9 cellular contexts compared by ENCODE assay signal in genomic region chr6:53679446-53679933, GRCh38. TPM values are rescaled to one million over a fixed set of nuclear protein-coding genes. Genes with fewer than 3 reads are reported as not detected.
A peak's percentile ranks its signal among the peaks of the same experiment; 100 is the strongest.
DNase-seq lines count a peak whose midpoint lies in the region; ATAC-seq and TF ChIP-seq lines count a peak whose summit lies in the region.
"Had no signal": no experiment of that assay in that cellular context is flagged by ENCODE, and none has a peak within 500 bp of the region (broad histone marks: within the 10 kb centered on the region; RNA-seq: fewer than 3 reads in every experiment).

No MANE protein-coding gene starts in this region.

- peak; percentile 9 for DNase-seq in DND-41
- DNase-seq in RKO (ENCODE audit: low spot score): peak; percentile 48
- DNase-seq in fibroblast of the aortic adventitia (ENCODE audit: low read depth): peak; percentile 53
- DNase-seq in anterior cingulate cortex (lab: John Stamatoyannopoulos, UW): no peak

- POLR2A ChIA-PET in HEK293 (lab: Yijun Ruan, JAX): no interaction called here

- no peaks in the 10 kb centered on the region for H3K79me2 ChIP-seq in DND-41 (ENCODE audit: insufficient read depth, low read length)

- H3K9me3 ChIP-seq in DND-41 (ENCODE audit: insufficient read depth, low read length, severe bottlenecking) (no peaks in the 10 kb centered on the region), HEK293 (ENCODE audit: control insufficient read depth, insufficient read depth, low read depth, low read length) (no peaks in the 10 kb centered on the region), skeletal muscle tissue (ENCODE audit: control insufficient read depth in 3 of 3, low read length in 3 of 3) (no peaks in the 10 kb centered on the region)

- H3K36me3 ChIP-seq in DND-41 (ENCODE audit: insufficient read depth, low read length) (no peaks in the 10 kb centered on the region), HEK293 (ENCODE audit: control insufficient read depth in 2 of 2, insufficient read depth in 1 of 2, low read length in 2 of 2) (no peaks in the 10 kb centered on the region), skeletal muscle tissue (ENCODE audit: control insufficient read depth in 3 of 3, insufficient read depth in 3 of 3, low read length in 3 of 3) (no peaks in the 10 kb centered on the region)

- CTCF ChIA-PET in HEK293 (lab: Yijun Ruan, JAX): interaction anchor here (0.5 to 2.7 kb wide), 22 partner anchors 9 to 689 kb away, joined by 3 to 21 read pairs (median 5); partner anchors contain the start of gene GCLC

- no peaks in the 10 kb centered on the region for H3K4me1 ChIP-seq in DND-41 (ENCODE audit: insufficient read depth, low read length)
- H3K4me1 ChIP-seq in HEK293 (ENCODE audit: control insufficient read depth, insufficient read depth, low read length): no peaks in the 10 kb centered on the region
- H3K4me1 ChIP-seq in skeletal muscle tissue (ENCODE audit: control insufficient read depth in 3 of 3, insufficient read depth in 3 of 3, low read length in 3 of 3): peaks cover 5 to 21% (median 15%) of the 10 kb centered on the region in 3 donors

- H3K4me3 ChIP-seq in DND-41 (ENCODE audit: low read depth in 1 of 2, low read length in 2 of 2) (no peak overlapping the region), HEK293 (ENCODE audit: low read depth, low read length) (no peak overlapping the region), fibroblast of the aortic adventitia (ENCODE audit: low read depth, low read length) (no peak overlapping the region), skeletal muscle tissue (ENCODE audit: low read length in 3 of 3) (peak overlapping the region in 1 of 3 donors; percentile 49)
- H3K4me3 ChIP-seq: skin epidermis had no signal

- peak; percentile 77 for ATAC-seq in DND-41 (ENCODE audit: insufficient read depth, low read depth)
- ATAC-seq in GM21390 (IDR thresholded peaks at IDR 0.05; ENCODE audit: unreplicated experiment): no peak
- no peak for ATAC-seq in GM21825 (IDR thresholded peaks at IDR 0.05; ENCODE audit: unreplicated experiment)

- no peak overlapping the region for H3K4me2 ChIP-seq in DND-41 (ENCODE audit: insufficient read depth, low read length)

- peak overlapping the region; percentile 30; the same call in 1 of the 2 replicates for H2AFZ ChIP-seq in DND-41 (ENCODE audit: low read depth, low read length)

- H3K27me3 ChIP-seq in DND-41 (ENCODE audit: insufficient read depth, low read length, poor library complexity) (no peaks in the 10 kb centered on the region), skeletal muscle tissue (ENCODE audit: control insufficient read depth in 3 of 3, insufficient read depth in 3 of 3, low read length in 3 of 3) (no peaks in the 10 kb centered on the region)

- no peaks in the 10 kb centered on the region for H4K20me1 ChIP-seq in DND-41 (ENCODE audit: insufficient read depth, low read length)

- TF ChIP-seq CTCF in DND-41 (IDR thresholded peaks at IDR 0.05; ENCODE audit: borderline replicate concordance, extremely low read depth, low read length, poor library complexity, severe bottlenecking) (peak; percentile 60), HEK293 (tag by site-specific recombination; IDR thresholded peaks at IDR 0.05) (no peak), fibroblast of the aortic adventitia (IDR thresholded peaks at IDR 0.05; ENCODE audit: insufficient read depth, low read length) (peak; percentile 47)

- no peak overlapping the region for H3K27ac ChIP-seq in DND-41 (ENCODE audit: low read length)
- no peak overlapping the region for H3K27ac ChIP-seq in HEK293 (ENCODE audit: extremely low read depth, low read depth, low read length)
- H3K27ac ChIP-seq in skeletal muscle tissue (ENCODE audit: low read depth, low read length): peak overlapping the region; percentile 59
- H3K27ac ChIP-seq: skin epidermis had no signal

- H3K9ac ChIP-seq in DND-41 (ENCODE audit: low read depth, low read length) (no peak overlapping the region), skeletal muscle tissue (ENCODE audit: low read depth in 1 of 3, low read length in 3 of 3) (peak overlapping the region; percentile 14 to 66 (median 54))

TF ChIP-seq in HEK293, 187 proteins besides CTCF, POLR2A, EP300 and RAD21:
- no peak for TF ChIP-seq ZBTB48 (tag by site-specific recombination; IDR thresholded peaks at IDR 0.05)
- peak; percentile 35 for TF ChIP-seq ZNF654 (tag by site-specific recombination; IDR thresholded peaks at IDR 0.05; ENCODE audit: low read depth)

RNA-seq across cellular contexts. Expression of gene KLHL31, which starts 13.9 kb away (rescaled TPM):
- 0.09 and 0.65 TPM in 2 replicates for total RNA-seq in fibroblast of the aortic adventitia (ENCODE audit: low replicate concordance)
- total RNA-seq in skeletal muscle tissue: 59.5 TPM

Comparison
In these comparisons a context has a peak if more than half of its experiments do, and no peak if none do; other contexts are left out.
1. DNase-seq: peak in DND-41 (single experiment), RKO (single experiment) and fibroblast of the aortic adventitia (single experiment); none in anterior cingulate cortex (0 of 58).
2. RNA of gene KLHL31, which starts 13.9 kb away (total RNA-seq): 59.5 TPM in skeletal muscle tissue (single experiment); 0.09 to 0.65 TPM in fibroblast of the aortic adventitia; every median in the first group is over 10 times any median in the second.